Comparison of ENCODE assay signal across 19 cellular contexts in genomic region chr7:132932321-132933075, GRCh38.
DNase-seq lines count a peak whose midpoint lies in the region; ATAC-seq, FAIRE-seq and TF ChIP-seq lines count a peak whose summit lies in the region.
"Had no signal": no experiment of that assay in that cellular context is flagged by ENCODE, and none has a peak within 500 bp of the region (broad histone marks: within the 10 kb centered on the region; RNA-seq: fewer than 3 reads in every experiment).

No MANE protein-coding gene starts in this region.

- H3K79me2 ChIP-seq in astrocyte (ENCODE audit: insufficient read depth, low read length) = no peaks in the 10 kb centered on the region

- H3K4me3 Mint-ChIP-seq in CD14-positive monocyte (no peak overlapping the region), astrocyte (ENCODE audit: unreplicated experiment) (no peak overlapping the region), memory B cell (no peak overlapping the region)
- H3K4me3 Mint-ChIP-seq: activated naive CD8-positive, alpha-beta T cell; T-helper 2 cell treated with Interferon-gamma antibody and Interleukin-4, amounts not matched to agents 5 μg/mL and 100 μg/mL, for 36 hours had no signal

- H3K9ac ChIP-seq in HUES64 (ENCODE audit: low read depth, low read length) = no peak overlapping the region
- no peak overlapping the region for H3K9ac ChIP-seq in astrocyte (ENCODE audit: low read length)

- H3K27ac ChIP-seq in HUES64 (ENCODE audit: low read depth, low read length) (peak overlapping the region; percentile 25), astrocyte (ENCODE audit: low read depth, low read length) (no peak overlapping the region)
- H3K27ac ChIP-seq: SJSA1, suprapubic skin had no signal

- H3K4me3 ChIP-seq in HUES64 (ENCODE audit: low read length) (no peak overlapping the region), astrocyte (ENCODE audit: insufficient read depth, low read depth, low read length) (no peak overlapping the region)
- H3K4me3 ChIP-seq: SJSA1, suprapubic skin had no signal

- peaks cover 30% of the 10 kb centered on the region for H3K4me1 Mint-ChIP-seq in CD14-positive monocyte
- no peaks in the 10 kb centered on the region for H3K4me1 Mint-ChIP-seq in astrocyte (ENCODE audit: low read depth, unreplicated experiment)
- H3K4me1 Mint-ChIP-seq in memory B cell = peaks cover 9% of the 10 kb centered on the region

- H3K9me3 ChIP-seq in HUES64 (ENCODE audit: insufficient read depth, low read depth, low read length) (no peaks in the 10 kb centered on the region), astrocyte (ENCODE audit: insufficient read depth, low read depth, low read length) (no peaks in the 10 kb centered on the region)
- H3K9me3 ChIP-seq: Caco-2, SJSA1, suprapubic skin had no signal

- intact Hi-C loops in CD14-positive monocyte (cut with micrococcal nuclease) = no loop called here

- no peak for TF ChIP-seq CTCF in CD14-positive monocyte (IDR thresholded peaks at IDR 0.05)
- TF ChIP-seq CTCF in astrocyte (IDR thresholded peaks at IDR 0.05; ENCODE audit: insufficient read depth, low read depth, low read length) = no peak

- peak overlapping the region; percentile 8 for H3K4me2 ChIP-seq in astrocyte (ENCODE audit: low read length)

- peaks cover 15% of the 10 kb centered on the region for H4K20me1 ChIP-seq in astrocyte (ENCODE audit: insufficient read depth, low read length)

- DNase-seq in CD14-positive monocyte (ENCODE audit: low spot score) (no peak), astrocyte (ENCODE audit: low read depth) (peak; percentile 20), memory B cell (ENCODE audit: low spot score in 2 of 2) (no peak), RKO (ENCODE audit: low spot score) (no peak), NCI-H2107 treated with DMSO at 0.1 percent for 48 hours (lab: John Stamatoyannopoulos, UW; ENCODE audit: unreplicated experiment) (no peak), AG08396 (ENCODE audit: low spot score) (no peak)
- DNase-seq: Caco-2; effector CD8-positive, alpha-beta T cell; NCI-H2107; NCI-H526 treated with DMSO at 0.1 percent for 48 hours; PC-3; stimulated activated CD4-positive, alpha-beta T cell treated with anti-CD3 and anti-CD28 coated beads, Interleukin-2, amount 100 ng/mL, for 48 hours had no signal

- FAIRE-seq in astrocyte (lab: Jason Lieb, UNC) = no peak

- H3K4me1 ChIP-seq in HUES64 (ENCODE audit: insufficient read depth, low read length) (peaks cover 23% of the 10 kb centered on the region), astrocyte (ENCODE audit: insufficient read depth, low read length) (peaks cover 4% of the 10 kb centered on the region)
- H3K4me1 ChIP-seq: Caco-2, SJSA1, suprapubic skin had no signal

- peaks cover 0 to 8% (median 5%) of the 10 kb centered on the region in 7 donors for H3K9me3 Mint-ChIP-seq in CD14-positive monocyte
- H3K9me3 Mint-ChIP-seq in astrocyte (ENCODE audit: unreplicated experiment) = no peaks in the 10 kb centered on the region
- H3K9me3 Mint-ChIP-seq in memory B cell = peaks cover 2% of the 10 kb centered on the region

- H3K36me3 ChIP-seq in HUES64 (ENCODE audit: insufficient read depth, low read length) (no peaks in the 10 kb centered on the region), astrocyte (ENCODE audit: insufficient read depth, low read length) (no peaks in the 10 kb centered on the region)
- H3K36me3 ChIP-seq: SJSA1, suprapubic skin had no signal

- whole genome bisulfite sequencing in HUES64 = 64% methylated on average over 7 of the region's 7 CpGs

- H3K36me3 Mint-ChIP-seq in CD14-positive monocyte = peaks cover 9 to 22% of the 10 kb centered on the region in 2 donors
- peaks cover 2% of the 10 kb centered on the region for H3K36me3 Mint-ChIP-seq in astrocyte (ENCODE audit: low read depth, unreplicated experiment)
- H3K36me3 Mint-ChIP-seq in memory B cell = peaks cover 19% of the 10 kb centered on the region

- ATAC-seq in memory B cell (ENCODE audit: low read depth) (no peak), HG03097 (IDR thresholded peaks at IDR 0.05; ENCODE audit: low FRiP score, unreplicated experiment) (no peak)
- ATAC-seq: PC-3 had no signal

- no peaks in the 10 kb centered on the region for H3K27me3 Mint-ChIP-seq in CD14-positive monocyte (ENCODE audit: low read depth in 3 of 3)
- H3K27me3 Mint-ChIP-seq in astrocyte (ENCODE audit: low read depth, unreplicated experiment) = no peaks in the 10 kb centered on the region
- H3K27me3 Mint-ChIP-seq in memory B cell = no peaks in the 10 kb centered on the region
- H3K27me3 Mint-ChIP-seq: activated naive CD8-positive, alpha-beta T cell; IgD-negative memory B cell had no signal

- no peaks in the 10 kb centered on the region for H3K27me3 ChIP-seq in HUES64 (ENCODE audit: insufficient read depth, low read length)
- H3K27me3 ChIP-seq in astrocyte (ENCODE audit: insufficient read depth, low read length) = no peaks in the 10 kb centered on the region
- H3K27me3 ChIP-seq: SJSA1, suprapubic skin had no signal

- no peak overlapping the region for H2AFZ ChIP-seq in astrocyte (ENCODE audit: low read depth, low read length)

- peak overlapping the region in 6 of 7 donors; percentile 6 to 48 (median 42) for H3K27ac Mint-ChIP-seq in CD14-positive monocyte
- H3K27ac Mint-ChIP-seq in astrocyte (ENCODE audit: unreplicated experiment) = no peak overlapping the region
- peak overlapping the region; percentile 3 for H3K27ac Mint-ChIP-seq in memory B cell
- H3K27ac Mint-ChIP-seq: IgD-negative memory B cell; T-helper 2 cell treated with Interferon-gamma antibody and Interleukin-4, amounts not matched to agents 5 μg/mL and 100 μg/mL, for 36 hours had no signal
